ENCODE assay signal across 20 cellular contexts in genomic region chr9:101477736-101478135, GRCh38. TPM values are rescaled to one million over a fixed set of nuclear protein-coding genes. Genes with fewer than 3 reads are reported as not detected.
DNase-seq lines count a peak whose midpoint lies in the region; ATAC-seq, FAIRE-seq and TF ChIP-seq lines count a peak whose summit lies in the region.
"Had no signal": no experiment of that assay in that cellular context is flagged by ENCODE, and none has a peak within 500 bp of the region (broad histone marks: within the 10 kb centered on the region; RNA-seq: fewer than 3 reads in every experiment).

No MANE protein-coding gene starts in this region.

- intact Hi-C loops in endothelial cell of umbilical vein (cut with micrococcal nuclease) = no loop called here

- H3K14ac ChIP-seq in mesenchymal stem cell (ENCODE audit: low read length in 2 of 2) = no peak overlapping the region

- no peak overlapping the region for H3K4ac ChIP-seq in mesenchymal stem cell (ENCODE audit: low read depth in 1 of 2, low read length in 2 of 2)

- H2BK120ac ChIP-seq in mesenchymal stem cell (ENCODE audit: low read depth, low read length) = no peak overlapping the region

- no peaks in the 10 kb centered on the region for H3K4me1 ChIP-seq in endothelial cell of umbilical vein (ENCODE audit: control insufficient read depth, extremely low read depth, insufficient read depth, low read length)
- peaks cover 22% of the 10 kb centered on the region for H3K4me1 ChIP-seq in mesenchymal stem cell (ENCODE audit: control insufficient read depth, insufficient read depth, low read depth, low read length)

- H3K27me3 ChIP-seq in MG63 (no peaks in the 10 kb centered on the region), endothelial cell of umbilical vein (ENCODE audit: control insufficient read depth in 2 of 2, insufficient read depth in 2 of 2, low read length in 2 of 2) (no peaks in the 10 kb centered on the region), mesenchymal stem cell (ENCODE audit: control insufficient read depth in 1 of 2, insufficient read depth in 1 of 2, low read length in 2 of 2) (no peaks in the 10 kb centered on the region)

- no peak overlapping the region for H4K8ac ChIP-seq in mesenchymal stem cell (ENCODE audit: low read length)

- peaks cover 34% of the 10 kb centered on the region for H3K79me1 ChIP-seq in mesenchymal stem cell (replicated peaks; ENCODE audit: low read length, poor library complexity, severe bottlenecking)

- H3K27ac ChIP-seq in endothelial cell of umbilical vein (ENCODE audit: insufficient read depth, low read depth, low read length) = no peak overlapping the region
- peak overlapping the region; percentile 28 for H3K27ac ChIP-seq in mesenchymal stem cell (ENCODE audit: low read length, poor library complexity, severe bottlenecking)
- H3K27ac ChIP-seq: thoracic aorta had no signal

- no peaks in the 10 kb centered on the region for H3K9me1 ChIP-seq in endothelial cell of umbilical vein (replicated peaks; ENCODE audit: control insufficient read depth, extremely low read depth, insufficient read depth, low read length)

- DNase-seq in EL (peak; percentile 54), MG63 (peak; percentile 66), endothelial cell of umbilical vein (ENCODE audit: low read depth, low spot score) (peak; percentile 58), mesenchymal stem cell (no peak)
- DNase-seq: activated CD8-positive, alpha-beta memory T cell treated with anti-CD3 and anti-CD28 coated beads for 24 hours; activated T-cell treated with anti-CD3 and anti-CD28 coated beads, Interleukin-2, amount 50 U/mL, for 72 hours; CD4-positive, alpha-beta T cell; cortex of kidney; H9; midbrain; NCI-H1436 had no signal

- dilution Hi-C loops in endothelial cell of umbilical vein (cut with MboI; ENCODE audit: extremely low pct_ligation_motif_present, low sequenced_read_pairs) = no loop called here

- POLR2A ChIA-PET in endothelial cell of umbilical vein (lab: Charles Lee) = no interaction called here

- TF ChIP-seq POLR2A in endothelial cell of umbilical vein (IDR thresholded peaks at IDR 0.05; ENCODE audit: low read depth, low read length) = no peak

- no peaks in the 10 kb centered on the region for H3K9me3 Mint-ChIP-seq in stimulated activated memory B cell treated with anti-CD40 and anti-IgM and Interleukin-4, amounts not matched to agents 10 μg/mL and 1 μg/mL and 100 μg/mL, for 72 hours
- H3K9me3 Mint-ChIP-seq: activated naive CD4-positive, alpha-beta T cell treated with anti-CD3 and anti-CD28 coated beads, Interleukin-2, amount 50 U/mL, for 72 hours; activated T-cell treated with anti-CD3 and anti-CD28 coated beads, Interleukin-2, amount 50 U/mL, for 72 hours; CD4-positive, alpha-beta T cell; H9; nephron; stimulated activated effector memory CD8-positive, alpha-beta T cell treated with anti-CD3 and anti-CD28 coated beads, Interleukin-12 subunit alpha, Interleukin-12 subunit beta, amount 100 ng/mL, for 72 hours had no signal

- no peak overlapping the region for H3K4me2 ChIP-seq in endothelial cell of umbilical vein (ENCODE audit: insufficient read depth, low read length)
- no peak overlapping the region for H3K4me2 ChIP-seq in mesenchymal stem cell (ENCODE audit: low read length, poor library complexity, severe bottlenecking)

- H3K4me3 Mint-ChIP-seq in stimulated activated memory B cell treated with anti-CD40 and anti-IgM and Interleukin-4, amounts not matched to agents 10 μg/mL and 1 μg/mL and 100 μg/mL, for 72 hours = no peak overlapping the region
- H3K4me3 Mint-ChIP-seq: activated T-cell treated with anti-CD3 and anti-CD28 coated beads, Interleukin-2, amount 50 U/mL, for 72 hours; CD4-positive, alpha-beta T cell; H9; nephron; stimulated activated effector memory CD8-positive, alpha-beta T cell treated with anti-CD3 and anti-CD28 coated beads, Interleukin-12 subunit alpha, Interleukin-12 subunit beta, amount 100 ng/mL, for 72 hours had no signal

- H2AFZ ChIP-seq in endothelial cell of umbilical vein (ENCODE audit: low read depth, low read length) = no peak overlapping the region
- no peak overlapping the region for H2AFZ ChIP-seq in mesenchymal stem cell (ENCODE audit: low read depth, low read length)

- WGBS in mesenchymal stem cell = 100% methylated on average over 1 of the region's 1 CpG

- no TSS peak for BruUV-seq in endothelial cell of umbilical vein (replicated peaks; lab: Mats Ljungman, UMichigan)

- no peak overlapping the region for H2BK15ac ChIP-seq in mesenchymal stem cell (ENCODE audit: low read depth, poor library complexity, severe bottlenecking)

- H3K4me3 ChIP-seq in MG63 = no peak overlapping the region
- no peak overlapping the region for H3K4me3 ChIP-seq in endothelial cell of umbilical vein (replicated peaks in 1 of 3; ENCODE audit: insufficient read depth in 1 of 3, low read depth in 1 of 3, low read length in 3 of 3)
- H3K4me3 ChIP-seq in mesenchymal stem cell (ENCODE audit: insufficient read depth in 1 of 2, low read depth in 1 of 2, low read length in 2 of 2) = no peak overlapping the region
- H3K4me3 ChIP-seq: thoracic aorta had no signal

- peaks cover 12% of the 10 kb centered on the region for H3K27me3 Mint-ChIP-seq in stimulated activated memory B cell treated with anti-CD40 and anti-IgM and Interleukin-4, amounts not matched to agents 10 μg/mL and 1 μg/mL and 100 μg/mL, for 72 hours

- H3K27ac Mint-ChIP-seq in stimulated activated memory B cell treated with anti-CD40 and anti-IgM and Interleukin-4, amounts not matched to agents 10 μg/mL and 1 μg/mL and 100 μg/mL, for 72 hours = no peak overlapping the region
- H3K27ac Mint-ChIP-seq: activated naive CD4-positive, alpha-beta T cell treated with anti-CD3 and anti-CD28 coated beads, Interleukin-2, amount 50 U/mL, for 72 hours; activated T-cell treated with anti-CD3 and anti-CD28 coated beads, Interleukin-2, amount 50 U/mL, for 72 hours; CD4-positive, alpha-beta T cell; stimulated activated effector memory CD8-positive, alpha-beta T cell treated with anti-CD3 and anti-CD28 coated beads, Interleukin-12 subunit alpha, Interleukin-12 subunit beta, amount 100 ng/mL, for 72 hours had no signal

- CTCF ChIA-PET in endothelial cell of umbilical vein (lab: Charles Lee) = interaction anchor here (1.1 to 1.3 kb wide), 2 partner anchors 52 to 59 kb away, joined by 3 to 5 read pairs; no protein-coding TSS in a partner anchor

- FAIRE-seq in endothelial cell of umbilical vein (lab: Jason Lieb, UNC) = no peak

- no peak overlapping the region for H3K23ac ChIP-seq in mesenchymal stem cell (ENCODE audit: low read length in 2 of 2)

- no peak overlapping the region for H3K18ac ChIP-seq in mesenchymal stem cell (ENCODE audit: low read depth in 1 of 2, low read length in 2 of 2)

- no peaks in the 10 kb centered on the region for H4K20me1 ChIP-seq in endothelial cell of umbilical vein (replicated peaks; ENCODE audit: control insufficient read depth, extremely low read depth, insufficient read depth, low read length)

- H2BK5ac ChIP-seq in mesenchymal stem cell (ENCODE audit: low read depth, low read length, poor library complexity, severe bottlenecking) = peak overlapping the region; percentile 24

- ATAC-seq in HG02610 (IDR thresholded peaks at IDR 0.05; ENCODE audit: unreplicated experiment) (no peak), GM18909 (IDR thresholded peaks at IDR 0.05; ENCODE audit: poor library complexity, unreplicated experiment) (no peak), GM18517 (IDR thresholded peaks at IDR 0.05; ENCODE audit: unreplicated experiment) (no peak)
- no peak for ATAC-seq in stimulated activated memory B cell treated with anti-CD40 and anti-IgM and Interleukin-4, amounts not matched to agents 10 μg/mL and 1 μg/mL and 100 μg/mL, for 72 hours
- ATAC-seq: activated CD4-positive, CD25-positive, alpha-beta regulatory T cell treated with anti-CD3 and anti-CD28 coated beads, Interleukin-2, amount 50 U/mL, for 24 hours; activated naive CD4-positive, alpha-beta T cell treated with anti-CD3 and anti-CD28 coated beads, Interleukin-2, amount 50 U/mL, for 72 hours; activated T-cell treated with anti-CD3 and anti-CD28 coated beads, Interleukin-2, amount 50 U/mL, for 72 hours; stimulated activated effector memory CD8-positive, alpha-beta T cell treated with anti-CD3 and anti-CD28 coated beads, Interleukin-12 subunit alpha, Interleukin-12 subunit beta, amount 100 ng/mL, for 72 hours had no signal

- peaks cover 23% of the 10 kb centered on the region for H3K36me3 ChIP-seq in MG63
- no peaks in the 10 kb centered on the region for H3K36me3 ChIP-seq in endothelial cell of umbilical vein (ENCODE audit: control insufficient read depth in 2 of 2, extremely low read depth in 1 of 2, insufficient read depth in 2 of 2, low read length in 2 of 2)
- H3K36me3 ChIP-seq in mesenchymal stem cell (ENCODE audit: control insufficient read depth in 1 of 2, insufficient read depth in 2 of 2, low read depth in 1 of 2, low read length in 2 of 2) = peaks cover 0 to 15% of the 10 kb centered on the region in 2 experiments

- no peak overlapping the region for H4K91ac ChIP-seq in mesenchymal stem cell (ENCODE audit: low read length)

- no peaks in the 10 kb centered on the region for H3K4me1 Mint-ChIP-seq in stimulated activated memory B cell treated with anti-CD40 and anti-IgM and Interleukin-4, amounts not matched to agents 10 μg/mL and 1 μg/mL and 100 μg/mL, for 72 hours
- H3K4me1 Mint-ChIP-seq: stimulated activated effector memory CD8-positive, alpha-beta T cell treated with anti-CD3 and anti-CD28 coated beads, Interleukin-12 subunit alpha, Interleukin-12 subunit beta, amount 100 ng/mL, for 72 hours had no signal

- H3K79me2 ChIP-seq in endothelial cell of umbilical vein (ENCODE audit: control insufficient read depth, insufficient read depth, low read length) = no peaks in the 10 kb centered on the region

- H3K9me3 ChIP-seq in MG63 (no peaks in the 10 kb centered on the region), endothelial cell of umbilical vein (replicated peaks; ENCODE audit: control insufficient read depth, insufficient read depth, low read length) (no peaks in the 10 kb centered on the region), mesenchymal stem cell (ENCODE audit: control insufficient read depth, low read length) (no peaks in the 10 kb centered on the region)
- H3K9me3 ChIP-seq: thoracic aorta had no signal

- H2BK12ac ChIP-seq in mesenchymal stem cell (ENCODE audit: low read length in 2 of 2) = no peak overlapping the region

- no peak overlapping the region for H3K9ac ChIP-seq in endothelial cell of umbilical vein (replicated peaks; ENCODE audit: extremely low read depth, insufficient read depth, low read length)
- no peak overlapping the region for H3K9ac ChIP-seq in mesenchymal stem cell (ENCODE audit: low read length)

- H2AK5ac ChIP-seq in mesenchymal stem cell (ENCODE audit: low read length, severe bottlenecking) = peak overlapping the region; percentile 31

- H3K36me3 Mint-ChIP-seq in stimulated activated memory B cell treated with anti-CD40 and anti-IgM and Interleukin-4, amounts not matched to agents 10 μg/mL and 1 μg/mL and 100 μg/mL, for 72 hours = no peaks in the 10 kb centered on the region
- H3K36me3 Mint-ChIP-seq: activated naive CD4-positive, alpha-beta T cell treated with anti-CD3 and anti-CD28 coated beads, Interleukin-2, amount 50 U/mL, for 72 hours; stimulated activated effector memory CD8-positive, alpha-beta T cell treated with anti-CD3 and anti-CD28 coated beads, Interleukin-12 subunit alpha, Interleukin-12 subunit beta, amount 100 ng/mL, for 72 hours had no signal

- no peak for TF ChIP-seq CTCF in endothelial cell of umbilical vein (IDR thresholded peaks at IDR 0.05; ENCODE audit: extremely low read depth in 1 of 2, insufficient read depth in 1 of 2, low read depth in 1 of 2, low read length in 2 of 2)

RNA-seq across cellular contexts. Expression of gene ALDOB, which starts 42.2 kb away (rescaled TPM):
- total RNA-seq in MG63 (2014; rRNA removed; shearing (Covaris generic); ENCODE audit: low replicate concordance) = not detected in 2 replicates
- not detected in 2 replicates for total RNA-seq in endothelial cell of umbilical vein
- not detected in 2 replicates for polyA plus RNA-seq in endothelial cell of umbilical vein
- polyA plus RNA-seq in endothelial cell of umbilical vein (2011; cell fraction: cytosol; rRNA removed) = not detected in 2 replicates
- polyA plus RNA-seq in endothelial cell of umbilical vein (2011; cell fraction: nucleus; rRNA removed) = not detected in 2 replicates
- polyA plus RNA-seq in endothelial cell of umbilical vein (2012) = not detected in 2 replicates
- not detected in 2 replicates for polyA minus RNA-seq in endothelial cell of umbilical vein
- polyA minus RNA-seq in endothelial cell of umbilical vein (2011; cell fraction: cytosol; rRNA and poly(A)+ RNA removed) = not detected
- not detected in 2 replicates for polyA minus RNA-seq in endothelial cell of umbilical vein (2011; cell fraction: nucleus; rRNA and poly(A)+ RNA removed)
- not detected for polyA plus RNA-seq in mesenchymal stem cell (2013, experiment 1 of 2)
- 0.03 TPM for polyA plus RNA-seq in mesenchymal stem cell (2013, experiment 2 of 2)
- total RNA-seq: activated naive CD4-positive, alpha-beta T cell treated with anti-CD3 and anti-CD28 coated beads, Interleukin-2, amount 50 U/mL, for 72 hours; activated T-cell treated with anti-CD3 and anti-CD28 coated beads, Interleukin-2, amount 50 U/mL, for 72 hours; CD4-positive, alpha-beta T cell; H9; thoracic aorta had no signal

RNA-seq across cellular contexts. Expression of gene RNF20, which starts 55.9 kb away (rescaled TPM):
- 20.4 and 33.2 TPM in 2 replicates for total RNA-seq in MG63 (2014; rRNA removed; shearing (Covaris generic); ENCODE audit: low replicate concordance)
- total RNA-seq in endothelial cell of umbilical vein = 31.6 and 33.7 TPM in 2 replicates
- polyA plus RNA-seq in endothelial cell of umbilical vein = 4.3 and 6.1 TPM in 2 replicates
- 9.3 and 9.8 TPM in 2 replicates for polyA plus RNA-seq in endothelial cell of umbilical vein (2011; cell fraction: cytosol; rRNA removed)
- polyA plus RNA-seq in endothelial cell of umbilical vein (2011; cell fraction: nucleus; rRNA removed) = 12.3 and 13.7 TPM in 2 replicates
- polyA plus RNA-seq in endothelial cell of umbilical vein (2012) = 29.8 and 35.6 TPM in 2 replicates
- polyA minus RNA-seq in endothelial cell of umbilical vein = 18.3 and 18.6 TPM in 2 replicates
- polyA minus RNA-seq in endothelial cell of umbilical vein (2011; cell fraction: cytosol; rRNA and poly(A)+ RNA removed) = 9.3 TPM
- polyA minus RNA-seq in endothelial cell of umbilical vein (2011; cell fraction: nucleus; rRNA and poly(A)+ RNA removed) = 8.4 and 9.2 TPM in 2 replicates
- 25.4 TPM for polyA plus RNA-seq in mesenchymal stem cell (2013, experiment 1 of 2)
- polyA plus RNA-seq in mesenchymal stem cell (2013, experiment 2 of 2) = 22.3 TPM
